ENCODE assay signal across 8 cellular contexts in the genomic region with DNA sequence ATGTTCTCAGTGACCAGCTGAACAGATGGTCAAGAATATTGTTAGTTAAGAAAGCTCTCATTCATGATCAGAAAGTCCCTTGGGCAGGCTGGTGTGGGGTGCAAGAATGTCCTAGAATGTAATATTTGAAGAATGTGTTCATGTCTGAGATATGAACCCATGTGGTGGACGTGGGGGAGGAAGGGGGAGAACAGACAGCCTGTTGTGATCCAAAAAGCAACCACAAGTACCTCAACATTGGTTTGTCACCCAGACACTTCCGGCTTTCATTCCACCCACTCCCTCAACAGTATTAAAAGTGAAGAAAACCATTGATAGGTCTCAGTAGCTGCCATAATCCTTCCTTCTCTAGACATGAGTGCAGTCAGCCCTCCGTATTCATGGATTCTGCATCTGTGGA.
DNase-seq lines count a peak whose midpoint lies in the region; ATAC-seq lines count a peak whose summit lies in the region.

No MANE protein-coding gene starts in this region.

- peak; percentile 80 for ATAC-seq in HG03342 (IDR thresholded peaks at IDR 0.05; ENCODE audit: unreplicated experiment)

- DNase-seq in NOMO-1 treated with DMSO at 0.1 percent for 48 hours (lab: John Stamatoyannopoulos, UW; ENCODE audit: unreplicated experiment), result peak; percentile 15
- DNase-seq in NOMO-1 treated with dmso at 0.1 percent for 144 hours (lab: John Stamatoyannopoulos, UW; ENCODE audit: unreplicated experiment), result no peak
- peak; percentile 46 for DNase-seq in activated CD4-positive, alpha-beta T cell treated with anti-CD3 and anti-CD28 coated beads for 1 hour
- DNase-seq in epidermal melanocyte (ENCODE audit: insufficient read length, low spot score), result peak; percentile 74
- DNase-seq in stimulated activated CD4-positive, alpha-beta T cell treated with anti-CD3 and anti-CD28 coated beads, Interleukin-4, amount 100 ng/mL, for 48 hours (ENCODE audit: low read depth in 2 of 2), result peak; percentile 33 to 65
- DNase-seq in DMS53 treated with DMSO at 0.1 percent for 48 hours (lab: John Stamatoyannopoulos, UW; ENCODE audit: unreplicated experiment), result no peak
- DNase-seq in D341Med (ENCODE audit: low spot score), result no peak

Comparison
In these comparisons a context has a peak if more than half of its experiments do, and no peak if none do; other contexts are left out.
1. DNase-seq: peak in NOMO-1 treated with DMSO at 0.1 percent for 48 hours (single experiment), activated CD4-positive, alpha-beta T cell treated with anti-CD3 and anti-CD28 coated beads for 1 hour (single experiment), epidermal melanocyte (single experiment) and stimulated activated CD4-positive, alpha-beta T cell treated with anti-CD3 and anti-CD28 coated beads, Interleukin-4, amount 100 ng/mL, for 48 hours (2 of 2); none in NOMO-1 treated with dmso at 0.1 percent for 144 hours (single experiment), DMS53 treated with DMSO at 0.1 percent for 48 hours (single experiment) and D341Med (single experiment).